Comparison of ENCODE assay signal across 1 cellular context in genomic region chr15:101501703-101502373, GRCh38.
TF ChIP-seq lines count a peak whose summit lies in the region.

No MANE protein-coding gene starts in this region.

TF ChIP-seq in HepG2, 621 proteins besides CTCF, POLR2A, EP300 and RAD21 (continued from another document and continues in another):
- TF ChIP-seq ZMAT5 (CRISPR knock-in tag; IDR thresholded peaks at IDR 0.05; ENCODE audit: borderline replicate concordance, low read depth) (no peak), ZNF850 (CRISPR knock-in tag; conservative IDR thresholded peaks at IDR 0.05) (no peak), AGO1 (IDR thresholded peaks at IDR 0.05; ENCODE audit: low read depth, low read length, poor library complexity, severe bottlenecking) (peak; percentile 25), SMARCE1 (IDR thresholded peaks at IDR 0.05; ENCODE audit: borderline replicate concordance) (no peak), RNF2 (conservative IDR thresholded peaks at IDR 0.05; ENCODE audit: low read depth) (0 out of 2 replicates have a peak, but pooled peaks have one; percentile 25), ZNF343 (CRISPR knock-in tag; IDR thresholded peaks at IDR 0.05) (no peak; the same call in 1 of the 2 replicates), FOXP4 (CRISPR knock-in tag; IDR thresholded peaks at IDR 0.05) (peak; percentile 33; the same call in 1 of the 2 replicates), CHD4 (IDR thresholded peaks at IDR 0.05; ENCODE audit: borderline replicate concordance, low read length) (no peak), KLF16 (CRISPR knock-in tag; IDR thresholded peaks at IDR 0.05) (peak in 1 of 2 experiments; percentile 53; a peak in 2 of 4 replicates), CBX2 (IDR thresholded peaks at IDR 0.05; ENCODE audit: low read depth, low read length) (no peak), CBX2 (CRISPR knock-in tag; IDR thresholded peaks at IDR 0.05; ENCODE audit: low read depth) (no peak), HOMEZ (CRISPR knock-in tag; IDR thresholded peaks at IDR 0.05; ENCODE audit: low read depth) (0 out of 2 replicates have a peak, but pooled peaks have one; percentile 27), ZNF691 (CRISPR knock-in tag; IDR thresholded peaks at IDR 0.05; ENCODE audit: borderline replicate concordance, low read depth) (peak; percentile 62; the same call in 1 of the 2 replicates), MIER2 (CRISPR knock-in tag; IDR thresholded peaks at IDR 0.05) (no peak), ZNF260 (CRISPR knock-in tag; IDR thresholded peaks at IDR 0.05; ENCODE audit: borderline replicate concordance, low read depth) (no peak), KDM2A (CRISPR knock-in tag; IDR thresholded peaks at IDR 0.05; ENCODE audit: borderline replicate concordance, low read depth) (peak; percentile 56), HNRNPL (IDR thresholded peaks at IDR 0.05; ENCODE audit: low read depth, low read length) (peak; percentile 87), ZFP37 (CRISPR knock-in tag; IDR thresholded peaks at IDR 0.05; ENCODE audit: borderline replicate concordance) (no peak), TBX2 (CRISPR knock-in tag; IDR thresholded peaks at IDR 0.05; ENCODE audit: borderline replicate concordance) (peak; percentile 58; the same call in 1 of the 2 replicates), HOXA5 (CRISPR knock-in tag; IDR thresholded peaks at IDR 0.05) (no peak), SETDB1 (CRISPR knock-in tag; IDR thresholded peaks at IDR 0.05; ENCODE audit: borderline replicate concordance) (no peak), TEAD2 (CRISPR knock-in tag; IDR thresholded peaks at IDR 0.05) (no peak), ZNF598 (CRISPR knock-in tag; IDR thresholded peaks at IDR 0.05; ENCODE audit: borderline replicate concordance) (no peak), HOXA3 (CRISPR knock-in tag; IDR thresholded peaks at IDR 0.05) (no peak), ZNF552 (CRISPR knock-in tag; IDR thresholded peaks at IDR 0.05; ENCODE audit: borderline replicate concordance) (no peak), KDM4B (CRISPR knock-in tag; IDR thresholded peaks at IDR 0.05) (no peak), TCF7L2 (IDR thresholded peaks at IDR 0.05; ENCODE audit: low read depth, low read length) (no peak), ZNF572 (CRISPR knock-in tag; IDR thresholded peaks at IDR 0.05) (no peak), ZNF550 (CRISPR knock-in tag; IDR thresholded peaks at IDR 0.05; ENCODE audit: borderline replicate concordance) (no peak), ZNF496 (CRISPR knock-in tag; IDR thresholded peaks at IDR 0.05; ENCODE audit: insufficient replicate concordance) (no peak), ASH2L (IDR thresholded peaks at IDR 0.05; ENCODE audit: insufficient read length, low read depth, low read length) (no peak), ZNF567 (CRISPR knock-in tag; IDR thresholded peaks at IDR 0.05; ENCODE audit: borderline replicate concordance) (0 out of 2 replicates have a peak, but pooled peaks have one; percentile 14), SMAD1 (CRISPR knock-in tag; IDR thresholded peaks at IDR 0.05; ENCODE audit: borderline replicate concordance, low read depth) (peak; percentile 70; the same call in 1 of the 2 replicates), MYC (CRISPR knock-in tag; IDR thresholded peaks at IDR 0.05; ENCODE audit: borderline replicate concordance) (0 out of 2 replicates have a peak, but pooled peaks have one; percentile 23), AGO2 (optimal IDR thresholded peaks at IDR 0.05; ENCODE audit: low read depth, low read length) (no peak), ZNF432 (CRISPR knock-in tag; IDR thresholded peaks at IDR 0.05; ENCODE audit: borderline replicate concordance) (no peak), NR2C2 (CRISPR knock-in tag; IDR thresholded peaks at IDR 0.05; ENCODE audit: borderline replicate concordance) (no peak), ZBTB20 (CRISPR knock-in tag; IDR thresholded peaks at IDR 0.05; ENCODE audit: borderline replicate concordance, low read depth) (no peak), ZNF24 (IDR thresholded peaks at IDR 0.05) (no peak), ZNF543 (CRISPR knock-in tag; IDR thresholded peaks at IDR 0.05) (0 out of 2 replicates have a peak, but pooled peaks have one; percentile 19), ZBTB8A (CRISPR knock-in tag; IDR thresholded peaks at IDR 0.05; ENCODE audit: borderline replicate concordance, low read depth) (no peak), PREB (CRISPR knock-in tag; IDR thresholded peaks at IDR 0.05) (no peak), DRAP1 (CRISPR knock-in tag; IDR thresholded peaks at IDR 0.05) (no peak; the same call in 1 of the 2 replicates)
- TF ChIP-seq, protein P1, sequence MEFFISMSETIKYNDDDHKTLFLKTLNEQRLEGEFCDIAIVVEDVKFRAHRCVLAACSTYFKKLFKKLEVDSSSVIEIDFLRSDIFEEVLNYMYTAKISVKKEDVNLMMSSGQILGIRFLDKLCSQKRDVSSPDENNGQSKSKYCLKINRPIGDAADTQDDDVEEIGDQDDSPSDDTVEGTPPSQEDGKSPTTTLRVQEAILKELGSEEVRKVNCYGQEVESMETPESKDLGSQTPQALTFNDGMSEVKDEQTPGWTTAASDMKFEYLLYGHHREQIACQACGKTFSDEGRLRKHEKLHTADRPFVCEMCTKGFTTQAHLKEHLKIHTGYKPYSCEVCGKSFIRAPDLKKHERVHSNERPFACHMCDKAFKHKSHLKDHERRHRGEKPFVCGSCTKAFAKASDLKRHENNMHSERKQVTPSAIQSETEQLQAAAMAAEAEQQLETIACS (CRISPR knock-in tag; IDR thresholded peaks at IDR 0.05), result no peak
- TF ChIP-seq, protein P2, sequence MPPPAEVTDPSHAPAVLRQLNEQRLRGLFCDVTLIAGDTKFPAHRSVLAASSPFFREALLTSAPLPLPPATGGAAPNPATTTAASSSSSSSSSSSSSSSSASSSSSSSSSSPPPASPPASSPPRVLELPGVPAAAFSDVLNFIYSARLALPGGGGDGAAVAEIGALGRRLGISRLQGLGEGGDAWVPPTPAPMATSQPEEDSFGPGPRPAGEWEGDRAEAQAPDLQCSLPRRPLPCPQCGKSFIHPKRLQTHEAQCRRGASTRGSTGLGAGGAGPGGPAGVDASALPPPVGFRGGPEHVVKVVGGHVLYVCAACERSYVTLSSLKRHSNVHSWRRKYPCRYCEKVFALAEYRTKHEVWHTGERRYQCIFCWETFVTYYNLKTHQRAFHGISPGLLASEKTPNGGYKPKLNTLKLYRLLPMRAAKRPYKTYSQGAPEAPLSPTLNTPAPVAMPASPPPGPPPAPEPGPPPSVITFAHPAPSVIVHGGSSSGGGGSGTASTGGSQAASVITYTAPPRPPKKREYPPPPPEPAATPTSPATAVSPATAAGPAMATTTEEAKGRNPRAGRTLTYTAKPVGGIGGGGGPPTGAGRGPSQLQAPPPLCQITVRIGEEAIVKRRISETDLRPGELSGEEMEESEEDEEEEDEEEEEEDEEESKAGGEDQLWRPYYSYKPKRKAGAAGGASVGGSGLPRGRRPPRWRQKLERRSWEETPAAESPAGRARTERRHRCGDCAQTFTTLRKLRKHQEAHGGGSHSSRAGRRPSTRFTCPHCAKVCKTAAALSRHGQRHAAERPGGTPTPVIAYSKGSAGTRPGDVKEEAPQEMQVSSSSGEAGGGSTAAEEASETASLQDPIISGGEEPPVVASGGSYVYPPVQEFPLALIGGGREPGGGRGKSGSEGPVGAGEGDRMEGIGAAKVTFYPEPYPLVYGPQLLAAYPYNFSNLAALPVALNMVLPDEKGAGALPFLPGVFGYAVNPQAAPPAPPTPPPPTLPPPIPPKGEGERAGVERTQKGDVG (CRISPR knock-in tag; IDR thresholded peaks at IDR 0.05; ENCODE audit: borderline replicate concordance), result peak; percentile 20; the same call in 1 of the 2 replicates
- TF ChIP-seq, protein P3, sequence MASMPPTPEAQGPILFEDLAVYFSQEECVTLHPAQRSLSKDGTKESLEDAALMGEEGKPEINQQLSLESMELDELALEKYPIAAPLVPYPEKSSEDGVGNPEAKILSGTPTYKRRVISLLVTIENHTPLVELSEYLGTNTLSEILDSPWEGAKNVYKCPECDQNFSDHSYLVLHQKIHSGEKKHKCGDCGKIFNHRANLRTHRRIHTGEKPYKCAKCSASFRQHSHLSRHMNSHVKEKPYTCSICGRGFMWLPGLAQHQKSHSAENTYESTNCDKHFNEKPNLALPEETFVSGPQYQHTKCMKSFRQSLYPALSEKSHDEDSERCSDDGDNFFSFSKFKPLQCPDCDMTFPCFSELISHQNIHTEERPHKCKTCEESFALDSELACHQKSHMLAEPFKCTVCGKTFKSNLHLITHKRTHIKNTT (CRISPR knock-in tag; IDR thresholded peaks at IDR 0.05), result no peak
- TF ChIP-seq, protein P4, sequence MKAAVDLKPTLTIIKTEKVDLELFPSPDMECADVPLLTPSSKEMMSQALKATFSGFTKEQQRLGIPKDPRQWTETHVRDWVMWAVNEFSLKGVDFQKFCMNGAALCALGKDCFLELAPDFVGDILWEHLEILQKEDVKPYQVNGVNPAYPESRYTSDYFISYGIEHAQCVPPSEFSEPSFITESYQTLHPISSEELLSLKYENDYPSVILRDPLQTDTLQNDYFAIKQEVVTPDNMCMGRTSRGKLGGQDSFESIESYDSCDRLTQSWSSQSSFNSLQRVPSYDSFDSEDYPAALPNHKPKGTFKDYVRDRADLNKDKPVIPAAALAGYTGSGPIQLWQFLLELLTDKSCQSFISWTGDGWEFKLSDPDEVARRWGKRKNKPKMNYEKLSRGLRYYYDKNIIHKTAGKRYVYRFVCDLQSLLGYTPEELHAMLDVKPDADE (CRISPR knock-in tag; IDR thresholded peaks at IDR 0.05), result no peak
- TF ChIP-seq, protein P5, sequence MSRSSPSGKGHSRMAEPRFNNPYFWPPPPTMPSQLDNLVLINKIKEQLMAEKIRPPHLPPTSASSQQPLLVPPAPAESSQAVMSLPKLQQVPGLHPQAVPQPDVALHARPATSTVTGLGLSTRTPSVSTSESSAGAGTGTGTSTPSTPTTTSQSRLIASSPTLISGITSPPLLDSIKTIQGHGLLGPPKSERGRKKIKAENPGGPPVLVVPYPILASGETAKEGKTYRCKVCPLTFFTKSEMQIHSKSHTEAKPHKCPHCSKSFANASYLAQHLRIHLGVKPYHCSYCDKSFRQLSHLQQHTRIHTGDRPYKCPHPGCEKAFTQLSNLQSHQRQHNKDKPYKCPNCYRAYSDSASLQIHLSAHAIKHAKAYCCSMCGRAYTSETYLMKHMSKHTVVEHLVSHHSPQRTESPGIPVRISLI (CRISPR knock-in tag; IDR thresholded peaks at IDR 0.05; ENCODE audit: borderline replicate concordance), result no peak
